ENCODE assay signal across 1 cellular context in genomic region chr5:141319699-141320098, GRCh38.
TF ChIP-seq lines count a peak whose summit lies in the region.

No MANE protein-coding gene starts in this region.

TF ChIP-seq in K562, 482 proteins besides CTCF, POLR2A, EP300 and RAD21:
- TF ChIP-seq ZNF75A (CRISPR knock-in tag; IDR thresholded peaks at IDR 0.05): no peak
- no peak for TF ChIP-seq ZNF224 (CRISPR knock-in tag; IDR thresholded peaks at IDR 0.05)
- no peak for TF ChIP-seq THAP12 (CRISPR knock-in tag; IDR thresholded peaks at IDR 0.05)
- TF ChIP-seq MCM2 (IDR thresholded peaks at IDR 0.05; ENCODE audit: low read depth): no peak
- no peak for TF ChIP-seq HMGN3 (IDR thresholded peaks at IDR 0.05; ENCODE audit: borderline replicate concordance, extremely low read depth, insufficient read length, low read depth, low read length)
- peak in 1 of 2 experiments; percentile 52; a peak in 1 of 3 replicates for TF ChIP-seq CBX3 (IDR thresholded peaks at IDR 0.05; ENCODE audit: borderline replicate concordance in 1 of 2, low read length in 2 of 2)
- TF ChIP-seq SRF (CRISPR knock-in tag; IDR thresholded peaks at IDR 0.05): no peak
- TF ChIP-seq, protein P1, sequence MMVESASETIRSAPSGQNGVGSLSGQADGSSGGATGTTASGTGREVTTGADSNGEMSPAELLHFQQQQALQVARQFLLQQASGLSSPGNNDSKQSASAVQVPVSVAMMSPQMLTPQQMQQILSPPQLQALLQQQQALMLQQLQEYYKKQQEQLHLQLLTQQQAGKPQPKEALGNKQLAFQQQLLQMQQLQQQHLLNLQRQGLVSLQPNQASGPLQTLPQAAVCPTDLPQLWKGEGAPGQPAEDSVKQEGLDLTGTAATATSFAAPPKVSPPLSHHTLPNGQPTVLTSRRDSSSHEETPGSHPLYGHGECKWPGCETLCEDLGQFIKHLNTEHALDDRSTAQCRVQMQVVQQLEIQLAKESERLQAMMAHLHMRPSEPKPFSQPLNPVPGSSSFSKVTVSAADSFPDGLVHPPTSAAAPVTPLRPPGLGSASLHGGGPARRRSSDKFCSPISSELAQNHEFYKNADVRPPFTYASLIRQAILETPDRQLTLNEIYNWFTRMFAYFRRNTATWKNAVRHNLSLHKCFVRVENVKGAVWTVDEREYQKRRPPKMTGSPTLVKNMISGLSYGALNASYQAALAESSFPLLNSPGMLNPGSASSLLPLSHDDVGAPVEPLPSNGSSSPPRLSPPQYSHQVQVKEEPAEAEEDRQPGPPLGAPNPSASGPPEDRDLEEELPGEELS (CRISPR knock-in tag; IDR thresholded peaks at IDR 0.05; ENCODE audit: borderline replicate concordance): no peak
- TF ChIP-seq, protein P2, sequence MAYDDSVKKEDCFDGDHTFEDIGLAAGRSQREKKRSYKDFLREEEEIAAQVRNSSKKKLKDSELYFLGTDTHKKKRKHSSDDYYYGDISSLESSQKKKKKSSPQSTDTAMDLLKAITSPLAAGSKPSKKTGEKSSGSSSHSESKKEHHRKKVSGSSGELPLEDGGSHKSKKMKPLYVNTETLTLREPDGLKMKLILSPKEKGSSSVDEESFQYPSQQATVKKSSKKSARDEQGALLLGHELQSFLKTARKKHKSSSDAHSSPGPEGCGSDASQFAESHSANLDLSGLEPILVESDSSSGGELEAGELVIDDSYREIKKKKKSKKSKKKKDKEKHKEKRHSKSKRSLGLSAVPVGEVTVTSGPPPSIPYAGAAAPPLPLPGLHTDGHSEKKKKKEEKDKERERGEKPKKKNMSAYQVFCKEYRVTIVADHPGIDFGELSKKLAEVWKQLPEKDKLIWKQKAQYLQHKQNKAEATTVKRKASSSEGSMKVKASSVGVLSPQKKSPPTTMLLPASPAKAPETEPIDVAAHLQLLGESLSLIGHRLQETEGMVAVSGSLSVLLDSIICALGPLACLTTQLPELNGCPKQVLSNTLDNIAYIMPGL (CRISPR knock-in tag; IDR thresholded peaks at IDR 0.05): 0 out of 2 replicates have a peak, but pooled peaks have one; percentile 3
- TF ChIP-seq, protein P3, sequence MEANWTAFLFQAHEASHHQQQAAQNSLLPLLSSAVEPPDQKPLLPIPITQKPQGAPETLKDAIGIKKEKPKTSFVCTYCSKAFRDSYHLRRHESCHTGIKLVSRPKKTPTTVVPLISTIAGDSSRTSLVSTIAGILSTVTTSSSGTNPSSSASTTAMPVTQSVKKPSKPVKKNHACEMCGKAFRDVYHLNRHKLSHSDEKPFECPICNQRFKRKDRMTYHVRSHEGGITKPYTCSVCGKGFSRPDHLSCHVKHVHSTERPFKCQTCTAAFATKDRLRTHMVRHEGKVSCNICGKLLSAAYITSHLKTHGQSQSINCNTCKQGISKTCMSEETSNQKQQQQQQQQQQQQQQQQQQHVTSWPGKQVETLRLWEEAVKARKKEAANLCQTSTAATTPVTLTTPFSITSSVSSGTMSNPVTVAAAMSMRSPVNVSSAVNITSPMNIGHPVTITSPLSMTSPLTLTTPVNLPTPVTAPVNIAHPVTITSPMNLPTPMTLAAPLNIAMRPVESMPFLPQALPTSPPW (CRISPR knock-in tag; IDR thresholded peaks at IDR 0.05): no peak
- no peak for TF ChIP-seq GABPA (tag; conservative IDR thresholded peaks at IDR 0.05; ENCODE audit: low read depth)
- no peak for TF ChIP-seq NFE2L1 (tag; IDR thresholded peaks at IDR 0.05; ENCODE audit: borderline replicate concordance, low read depth)
- TF ChIP-seq RBM17 (IDR thresholded peaks at IDR 0.05; ENCODE audit: borderline replicate concordance, low read depth, low read length): no peak
- TF ChIP-seq NFIC (IDR thresholded peaks at IDR 0.05): no peak
